ENCODE assay signal across 23 cellular contexts in the genomic region with DNA sequence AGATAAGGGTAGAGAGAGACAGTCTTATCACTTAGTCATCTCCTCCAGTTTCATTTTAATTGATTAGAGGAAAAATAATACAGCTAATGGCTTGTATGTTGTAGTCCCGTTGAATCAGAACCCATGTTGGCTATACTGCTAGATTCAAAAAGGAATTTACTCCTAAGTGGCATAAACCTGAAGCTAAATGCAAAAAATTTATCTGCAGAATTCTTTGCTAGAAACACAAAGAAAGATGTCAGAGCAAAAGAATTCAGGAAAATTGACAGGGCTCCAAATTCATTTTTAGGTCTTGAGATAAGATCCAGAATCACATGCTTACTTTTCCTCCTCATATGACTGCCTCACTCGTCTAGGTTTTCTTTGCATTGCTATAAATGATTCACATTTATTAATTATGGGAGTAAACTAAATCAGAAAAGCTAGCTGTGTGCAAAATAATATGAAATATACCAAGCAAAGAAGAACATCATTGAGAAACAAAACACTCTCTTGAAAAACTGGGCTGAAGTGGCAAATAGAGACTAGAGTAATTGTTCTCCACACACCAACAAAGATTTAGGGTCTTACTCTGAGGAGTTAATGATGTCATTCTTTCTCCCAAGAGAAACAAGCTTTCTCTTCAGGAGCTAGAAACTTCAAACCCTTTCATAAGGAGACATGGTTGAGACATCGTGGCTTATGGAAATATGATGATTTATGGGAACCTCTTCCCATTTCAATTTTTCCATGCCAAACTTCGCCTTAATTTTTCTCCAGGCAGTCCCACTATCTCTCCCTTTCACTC.
"Had no signal": no experiment of that assay in that cellular context is flagged by ENCODE, and none has a peak within 500 bp of the region (broad histone marks: within the 10 kb centered on the region; RNA-seq: fewer than 3 reads in every experiment).

No MANE protein-coding gene starts in this region.

- H3K27ac ChIP-seq: body of pancreas, SJCRH30, WERI-Rb-1 had no signal

- H3K4me1 ChIP-seq: SJCRH30 had no signal

- ATAC-seq: activated CD4-positive, alpha-beta T cell treated with anti-CD3 and anti-CD28 coated beads for 36 hours; activated CD8-positive, alpha-beta T cell treated with anti-CD3 and anti-CD28 coated beads for 36 hours; activated T-cell treated with anti-CD3 and anti-CD28 coated beads, Interleukin-2, amount 50 U/mL, for 72 hours; body of pancreas; Panc1; T-cell had no signal

- DNase-seq: activated CD4-positive, alpha-beta T cell treated with anti-CD3 and anti-CD28 coated beads for 36 hours; activated CD8-positive, alpha-beta memory T cell treated with anti-CD3 and anti-CD28 coated beads, Interleukin-2, amount 50 U/mL, for 4 hours; activated CD8-positive, alpha-beta T cell treated with anti-CD3 and anti-CD28 coated beads for 36 hours; activated gamma-delta T cell treated with Interleukin-2 at 50 U/mL for 16 hours; activated naive CD4-positive, alpha-beta T cell treated with anti-CD3 and anti-CD28 coated beads, Interleukin-2, amount 10 ng/mL, durations not matched to agents 7 days and 5 days; activated naive CD8-positive, alpha-beta T cell treated with anti-CD3 and anti-CD28 coated beads for 36 hours; activated T-cell treated with anti-CD3 and anti-CD28 coated beads, Interleukin-2, amount 50 U/mL, for 72 hours; body of pancreas; central memory CD4-positive, alpha-beta T cell; KBM-7; NCI-H1048; NCI-H146; NCI-H187 treated with DMSO at 0.1 percent for 48 hours; NCI-H2107; NCI-H510A treated with DMSO at 0.1 percent for 48 hours; NCI-H69; NK-92 treated with Interleukin-12 subunit alpha and Interleukin-12 subunit beta, amount 100 ng/mL, for 24 hours; Right ventricle myocardium superior; RPMI8226; SJCRH30; T-cell; WERI-Rb-1 had no signal

- H3K36me3 ChIP-seq: SJCRH30 had no signal

- H3K9me3 ChIP-seq: body of pancreas, SJCRH30 had no signal

- H3K4me3 ChIP-seq: body of pancreas, SJCRH30 had no signal

- H3K27me3 ChIP-seq: body of pancreas, SJCRH30 had no signal
